1 cellular context compared by ENCODE assay signal in the genomic region with DNA sequence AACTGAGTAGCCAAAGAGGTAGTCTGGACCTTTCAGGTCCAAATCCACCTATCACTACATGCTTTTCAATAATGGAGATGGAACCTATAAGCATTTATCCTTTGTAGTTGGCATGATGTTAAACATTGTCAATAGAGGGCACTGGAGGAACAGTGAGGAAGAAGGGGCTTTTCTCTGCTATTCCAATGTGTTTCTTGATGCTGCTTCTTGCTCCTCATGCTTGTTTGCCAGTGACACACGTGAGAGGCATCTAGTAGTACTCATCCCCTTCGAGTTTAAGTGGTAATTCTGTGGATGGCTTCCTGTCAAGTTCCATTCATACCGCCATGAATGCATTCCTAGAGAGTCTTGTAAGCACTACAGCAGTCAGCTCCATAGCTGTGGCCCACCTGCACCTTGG.
TF ChIP-seq lines count a peak whose summit lies in the region.

No MANE protein-coding gene starts in this region.

TF ChIP-seq in HCT116, 20 proteins besides CTCF, POLR2A, EP300 and RAD21 (continued from another document):
- TF ChIP-seq, protein P1, sequence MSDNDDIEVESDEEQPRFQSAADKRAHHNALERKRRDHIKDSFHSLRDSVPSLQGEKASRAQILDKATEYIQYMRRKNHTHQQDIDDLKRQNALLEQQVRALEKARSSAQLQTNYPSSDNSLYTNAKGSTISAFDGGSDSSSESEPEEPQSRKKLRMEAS (IDR thresholded peaks at IDR 0.05) = no peak
- TF ChIP-seq YY1 (IDR thresholded peaks at IDR 0.05; ENCODE audit: extremely low read depth, insufficient replicate concordance, low read depth, low read length) (no peak), CEBPB (IDR thresholded peaks at IDR 0.05; ENCODE audit: low read depth) (no peak), ELF1 (IDR thresholded peaks at IDR 0.05; ENCODE audit: borderline replicate concordance, low read depth) (no peak), EZH2phosphoT487 (IDR thresholded peaks at IDR 0.05; ENCODE audit: borderline replicate concordance) (no peak), SRF (IDR thresholded peaks at IDR 0.05; ENCODE audit: low read depth) (no peak), POLR2AphosphoS5 (IDR thresholded peaks at IDR 0.05; ENCODE audit: low read depth, low read length) (no peak), FOSL1 (IDR thresholded peaks at IDR 0.05; ENCODE audit: low read depth) (no peak), SIN3A (IDR thresholded peaks at IDR 0.05; ENCODE audit: low read depth) (no peak), JUND (IDR thresholded peaks at IDR 0.05) (no peak), EGR1 (IDR thresholded peaks at IDR 0.05; ENCODE audit: low read depth) (no peak), EZH2 (IDR thresholded peaks at IDR 0.05) (no peak)
- TF ChIP-seq, protein P2, sequence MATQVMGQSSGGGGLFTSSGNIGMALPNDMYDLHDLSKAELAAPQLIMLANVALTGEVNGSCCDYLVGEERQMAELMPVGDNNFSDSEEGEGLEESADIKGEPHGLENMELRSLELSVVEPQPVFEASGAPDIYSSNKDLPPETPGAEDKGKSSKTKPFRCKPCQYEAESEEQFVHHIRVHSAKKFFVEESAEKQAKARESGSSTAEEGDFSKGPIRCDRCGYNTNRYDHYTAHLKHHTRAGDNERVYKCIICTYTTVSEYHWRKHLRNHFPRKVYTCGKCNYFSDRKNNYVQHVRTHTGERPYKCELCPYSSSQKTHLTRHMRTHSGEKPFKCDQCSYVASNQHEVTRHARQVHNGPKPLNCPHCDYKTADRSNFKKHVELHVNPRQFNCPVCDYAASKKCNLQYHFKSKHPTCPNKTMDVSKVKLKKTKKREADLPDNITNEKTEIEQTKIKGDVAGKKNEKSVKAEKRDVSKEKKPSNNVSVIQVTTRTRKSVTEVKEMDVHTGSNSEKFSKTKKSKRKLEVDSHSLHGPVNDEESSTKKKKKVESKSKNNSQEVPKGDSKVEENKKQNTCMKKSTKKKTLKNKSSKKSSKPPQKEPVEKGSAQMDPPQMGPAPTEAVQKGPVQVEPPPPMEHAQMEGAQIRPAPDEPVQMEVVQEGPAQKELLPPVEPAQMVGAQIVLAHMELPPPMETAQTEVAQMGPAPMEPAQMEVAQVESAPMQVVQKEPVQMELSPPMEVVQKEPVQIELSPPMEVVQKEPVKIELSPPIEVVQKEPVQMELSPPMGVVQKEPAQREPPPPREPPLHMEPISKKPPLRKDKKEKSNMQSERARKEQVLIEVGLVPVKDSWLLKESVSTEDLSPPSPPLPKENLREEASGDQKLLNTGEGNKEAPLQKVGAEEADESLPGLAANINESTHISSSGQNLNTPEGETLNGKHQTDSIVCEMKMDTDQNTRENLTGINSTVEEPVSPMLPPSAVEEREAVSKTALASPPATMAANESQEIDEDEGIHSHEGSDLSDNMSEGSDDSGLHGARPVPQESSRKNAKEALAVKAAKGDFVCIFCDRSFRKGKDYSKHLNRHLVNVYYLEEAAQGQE (IDR thresholded peaks at IDR 0.05; ENCODE audit: low read depth) = no peak
- TF ChIP-seq, protein P3, sequence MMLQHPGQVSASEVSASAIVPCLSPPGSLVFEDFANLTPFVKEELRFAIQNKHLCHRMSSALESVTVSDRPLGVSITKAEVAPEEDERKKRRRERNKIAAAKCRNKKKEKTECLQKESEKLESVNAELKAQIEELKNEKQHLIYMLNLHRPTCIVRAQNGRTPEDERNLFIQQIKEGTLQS (IDR thresholded peaks at IDR 0.05) = no peak
